7 cellular contexts compared by ENCODE assay signal in the genomic region with DNA sequence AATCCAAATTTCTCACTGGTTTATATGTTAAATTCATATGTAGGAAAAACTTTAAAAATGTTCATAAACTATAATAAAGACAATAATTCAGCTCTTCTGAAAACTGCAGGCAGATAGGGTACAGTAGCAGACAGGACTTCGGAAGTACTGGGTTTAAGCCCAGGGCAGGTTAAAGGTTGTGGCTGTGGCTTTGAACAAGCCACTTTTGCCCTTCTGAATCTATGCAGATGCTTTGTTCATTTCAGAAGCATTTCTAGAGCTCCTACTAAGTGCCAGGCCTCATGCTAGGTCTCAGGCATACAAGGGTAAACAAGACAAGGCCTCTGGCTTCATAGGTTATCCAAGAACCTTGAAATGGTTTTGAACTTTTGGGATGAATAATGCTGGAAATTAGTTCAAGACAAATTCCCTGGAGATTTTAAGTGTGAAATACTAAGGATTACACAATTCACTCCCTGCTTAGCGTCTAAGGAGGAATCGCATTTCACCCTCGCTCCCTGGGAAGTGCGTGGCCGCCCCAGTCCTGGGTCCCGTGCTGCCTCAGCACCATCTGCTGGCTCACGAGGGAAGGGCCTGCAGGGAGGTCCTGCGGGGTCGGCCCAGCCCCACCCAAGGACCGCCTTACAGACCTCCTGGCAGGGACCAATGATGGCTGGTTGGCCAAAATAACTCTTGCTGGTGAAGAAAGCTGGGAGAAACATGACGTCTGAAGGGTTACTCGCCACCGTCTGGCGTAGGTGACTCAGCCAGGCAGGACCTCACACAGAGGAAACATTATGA.
A peak's percentile ranks its signal among the peaks of the same experiment; 100 is the strongest.
DNase-seq lines count a peak whose midpoint lies in the region; ATAC-seq and TF ChIP-seq lines count a peak whose summit lies in the region.

No MANE protein-coding gene starts in this region.

- POLR2A ChIA-PET in Panc1 (lab: Charles Lee), result no interaction called here

- no peaks in the 10 kb centered on the region for H4K20me1 ChIP-seq in osteoblast (ENCODE audit: insufficient read depth, low read length)

- TF ChIP-seq CTCF in GM12873 (IDR thresholded peaks at IDR 0.05; ENCODE audit: insufficient read depth, low read depth, low read length, missing control alignments) (peak; percentile 74), Panc1 (IDR thresholded peaks at IDR 0.05) (peak; percentile 78), osteoblast (IDR thresholded peaks at IDR 0.05; ENCODE audit: extremely low read depth, low read depth, low read length) (peak; percentile 46)

- DNase-seq in Panc1 (ENCODE audit: low read depth, low spot score), result peak; percentile 12
- DNase-seq in fibroblast of the conjunctiva (ENCODE audit: low read depth), result peak; percentile 82
- peak; percentile 64 for DNase-seq in osteoblast (ENCODE audit: insufficient read length, low spot score, missing footprints)
- DNase-seq in NCI-H2227 (lab: John Stamatoyannopoulos, UW; ENCODE audit: unreplicated experiment), result no peak
- no peak for DNase-seq in stimulated activated CD4-positive, alpha-beta T cell treated with anti-CD3 and anti-CD28 coated beads, Interleukin-2, amount 100 ng/mL, for 48 hours

- intact Hi-C loops in Panc1 (cut with micrococcal nuclease; ENCODE audit: unreplicated experiment), result loop anchor here (10.0 kb wide), 1 partner anchor 598 kb away; no protein-coding TSS in a partner anchor

- peak overlapping the region; percentile 36 for H3K4me2 ChIP-seq in osteoblast (ENCODE audit: insufficient read depth, low read length)

- H3K27me3 ChIP-seq in Panc1 (ENCODE audit: control insufficient read depth, insufficient read depth, low read length), result no peaks in the 10 kb centered on the region
- no peaks in the 10 kb centered on the region for H3K27me3 ChIP-seq in osteoblast (ENCODE audit: insufficient read depth, low read length)

- H3K9me3 ChIP-seq in Panc1 (ENCODE audit: control insufficient read depth, insufficient read depth, low read depth, low read length) (no peaks in the 10 kb centered on the region), osteoblast (ENCODE audit: low read depth, low read length) (no peaks in the 10 kb centered on the region)

- H3K36me3 ChIP-seq in Panc1 (ENCODE audit: control insufficient read depth, insufficient read depth, low read length) (no peaks in the 10 kb centered on the region), osteoblast (ENCODE audit: insufficient read depth, low read length) (no peaks in the 10 kb centered on the region)

- CTCF ChIA-PET in Panc1 (lab: Charles Lee), result no interaction called here

- H3K79me2 ChIP-seq in osteoblast (ENCODE audit: insufficient read depth, low read length), result no peaks in the 10 kb centered on the region

- H3K4me3 ChIP-seq in Panc1 (ENCODE audit: low read depth in 2 of 2, low read length in 2 of 2), result no peak overlapping the region
- no peak overlapping the region for H3K4me3 ChIP-seq in osteoblast (ENCODE audit: insufficient read depth, low read length)

- in situ Hi-C loops in Panc1 (cut with HindIII; ENCODE audit: low pct_unique_long_range_greater_than_20kb, low sequenced_read_pairs), result no loop called here

- H3K27ac ChIP-seq in Panc1 (ENCODE audit: low read length) (no peak overlapping the region), osteoblast (ENCODE audit: low read depth, low read length) (no peak overlapping the region)

- BruUV-seq in Panc1 (replicated peaks; lab: Mats Ljungman, UMichigan), result no TSS peak

- H3K4me1 ChIP-seq in Panc1 (ENCODE audit: control insufficient read depth, insufficient read depth, low read length) (no peaks in the 10 kb centered on the region), osteoblast (ENCODE audit: insufficient read depth, low read length) (no peaks in the 10 kb centered on the region)

- ATAC-seq in HG02759 (IDR thresholded peaks at IDR 0.05; ENCODE audit: unreplicated experiment), result peak; percentile 89
- peak; percentile 85 for ATAC-seq in Panc1

- no peak overlapping the region for H2AFZ ChIP-seq in osteoblast (ENCODE audit: low read length)

Comparison
In these comparisons a context has a peak if more than half of its experiments do, and no peak if none do; other contexts are left out.
1. DNase-seq: peak in Panc1 (single experiment), fibroblast of the conjunctiva (single experiment) and osteoblast (single experiment); none in NCI-H2227 (single experiment) and stimulated activated CD4-positive, alpha-beta T cell treated with anti-CD3 and anti-CD28 coated beads, Interleukin-2, amount 100 ng/mL, for 48 hours (0 of 2).
2. Peak in every context shown above with its lines, with median percentiles within 50 percentile points of each other: CTCF ChIP-seq.